Comparison of ENCODE assay signal across 1 cellular context in genomic region chr21:31554511-31555022, GRCh38.
TF ChIP-seq lines count a peak whose summit lies in the region.

No MANE protein-coding gene starts in this region.

TF ChIP-seq in HEK293, 187 proteins besides CTCF, POLR2A, EP300 and RAD21 (continued from another document and continues in another):
- TF ChIP-seq PATZ1 (tag by site-specific recombination; IDR thresholded peaks at IDR 0.05) (peak; percentile 79), ZNF560 (tag by site-specific recombination; IDR thresholded peaks at IDR 0.05; ENCODE audit: borderline replicate concordance) (no peak), ZNF580 (tag by site-specific recombination; IDR thresholded peaks at IDR 0.05) (no peak), ZFHX2 (tag by site-specific recombination; conservative IDR thresholded peaks at IDR 0.05) (peak; percentile 96), ZNF223 (tag by site-specific recombination; IDR thresholded peaks at IDR 0.05) (no peak), ZSCAN4 (tag by site-specific recombination; IDR thresholded peaks at IDR 0.05) (no peak), PRDM6 (tag by site-specific recombination; IDR thresholded peaks at IDR 0.05) (no peak), ZNF561 (tag by site-specific recombination; IDR thresholded peaks at IDR 0.05; ENCODE audit: borderline replicate concordance) (no peak), ZNF121 (tag by site-specific recombination; IDR thresholded peaks at IDR 0.05) (no peak), ZSCAN16 (tag by site-specific recombination; IDR thresholded peaks at IDR 0.05) (no peak), ZNF202 (tag by site-specific recombination; IDR thresholded peaks at IDR 0.05; ENCODE audit: borderline replicate concordance) (no peak), GLIS1 (tag by site-specific recombination; IDR thresholded peaks at IDR 0.05) (peak; percentile 57; the same call in 1 of the 2 replicates), SP3 (tag by site-specific recombination; IDR thresholded peaks at IDR 0.05) (no peak), ZNF549 (tag by site-specific recombination; IDR thresholded peaks at IDR 0.05) (no peak), ZNF621 (tag by site-specific recombination; IDR thresholded peaks at IDR 0.05) (no peak), ZIC2 (tag by site-specific recombination; IDR thresholded peaks at IDR 0.05) (no peak), ZNF280C (tag by site-specific recombination; IDR thresholded peaks at IDR 0.05) (no peak), ZNF645 (tag by site-specific recombination; IDR thresholded peaks at IDR 0.05) (no peak), ZNF624 (tag by site-specific recombination; IDR thresholded peaks at IDR 0.05) (no peak), RBAK (tag by site-specific recombination; IDR thresholded peaks at IDR 0.05) (no peak), ZNF132 (tag by site-specific recombination; IDR thresholded peaks at IDR 0.05; ENCODE audit: borderline replicate concordance) (no peak), ZNF324 (tag by site-specific recombination; IDR thresholded peaks at IDR 0.05) (0 out of 2 replicates have a peak, but pooled peaks have one; percentile 15), ZXDB (tag by site-specific recombination; IDR thresholded peaks at IDR 0.05) (no peak), REPIN1 (tag by site-specific recombination; IDR thresholded peaks at IDR 0.05; ENCODE audit: low read depth) (no peak), ZNF416 (tag by site-specific recombination; IDR thresholded peaks at IDR 0.05) (no peak), KLF7 (tag by site-specific recombination; IDR thresholded peaks at IDR 0.05; ENCODE audit: borderline replicate concordance) (no peak), ZNF311 (tag by site-specific recombination; IDR thresholded peaks at IDR 0.05; ENCODE audit: borderline replicate concordance) (no peak), ZNF423 (tag by site-specific recombination; IDR thresholded peaks at IDR 0.05) (peak; percentile 36; the same call in 1 of the 2 replicates), ZNF19 (tag by site-specific recombination; IDR thresholded peaks at IDR 0.05; ENCODE audit: low read depth) (no peak), ZNF394 (tag by site-specific recombination; IDR thresholded peaks at IDR 0.05; ENCODE audit: borderline replicate concordance) (peak; percentile 52), ZNF677 (tag by site-specific recombination; IDR thresholded peaks at IDR 0.05) (no peak), OSR2 (tag by site-specific recombination; IDR thresholded peaks at IDR 0.05) (0 out of 2 replicates have a peak, but pooled peaks have one; percentile 11), ZNF26 (tag by site-specific recombination; IDR thresholded peaks at IDR 0.05) (no peak), FEZF1 (tag by site-specific recombination; IDR thresholded peaks at IDR 0.05) (no peak), ZNF221 (tag by site-specific recombination; IDR thresholded peaks at IDR 0.05; ENCODE audit: borderline replicate concordance) (no peak), ZNF184 (tag by site-specific recombination; IDR thresholded peaks at IDR 0.05) (no peak), ZNF654 (tag by site-specific recombination; IDR thresholded peaks at IDR 0.05; ENCODE audit: low read depth) (no peak), PRDM1 (tag by site-specific recombination; IDR thresholded peaks at IDR 0.05) (peak; percentile 60), ZNF529 (tag by site-specific recombination; IDR thresholded peaks at IDR 0.05; ENCODE audit: insufficient replicate concordance) (no peak), ZNF513 (tag by site-specific recombination; IDR thresholded peaks at IDR 0.05) (no peak), ZNF404 (tag by site-specific recombination; IDR thresholded peaks at IDR 0.05) (no peak), EGR2 (tag by site-specific recombination; IDR thresholded peaks at IDR 0.05; ENCODE audit: low read depth) (peak; percentile 97), IKZF3 (tag by site-specific recombination; IDR thresholded peaks at IDR 0.05) (peak; percentile 23; the same call in 1 of the 2 replicates), ZNF514 (tag by site-specific recombination; IDR thresholded peaks at IDR 0.05) (no peak), ZNF791 (tag by site-specific recombination; IDR thresholded peaks at IDR 0.05) (no peak), ZNF629 (tag by site-specific recombination; IDR thresholded peaks at IDR 0.05) (peak; percentile 66), ZBTB44 (tag by site-specific recombination; IDR thresholded peaks at IDR 0.05) (no peak), ZNF274 (IDR thresholded peaks at IDR 0.05; ENCODE audit: low read length) (no peak), ZNF274 (tag by site-specific recombination; IDR thresholded peaks at IDR 0.05; ENCODE audit: borderline replicate concordance) (no peak), ZNF335 (tag by site-specific recombination; conservative IDR thresholded peaks at IDR 0.05) (no peak)
